Comparison of ENCODE assay signal across 12 cellular contexts in genomic region chr10:96835826-96836365, GRCh38. TPM values are rescaled to one million over a fixed set of nuclear protein-coding genes. Genes with fewer than 3 reads are reported as not detected.
A peak's percentile ranks its signal among the peaks of the same experiment; 100 is the strongest.
DNase-seq lines count a peak whose midpoint lies in the region; ATAC-seq, FAIRE-seq and TF ChIP-seq lines count a peak whose summit lies in the region.
"Had no signal": no experiment of that assay in that cellular context is flagged by ENCODE, and none has a peak within 500 bp of the region (broad histone marks: within the 10 kb centered on the region; RNA-seq: fewer than 3 reads in every experiment).

No MANE protein-coding gene starts in this region.

- TF ChIP-seq CTCF in heart right ventricle (IDR thresholded peaks at IDR 0.05) (no peak), activated B cell treated with CpG ODN at 0.5 μM for 24 hours (IDR thresholded peaks at IDR 0.05) (no peak), keratinocyte (optimal IDR thresholded peaks at IDR 0.05 in 1 of 3, IDR thresholded peaks at IDR 0.05 in 1 of 3, conservative IDR thresholded peaks at IDR 0.05 in 1 of 3; ENCODE audit: extremely low read depth in 1 of 3, insufficient read depth in 2 of 3, low read length in 3 of 3) (no peak), tibial nerve (IDR thresholded peaks at IDR 0.05) (no peak)

- ATAC-seq in heart right ventricle (no peak), Right ventricle myocardium superior (ENCODE audit: poor library complexity) (no peak), activated B cell treated with CpG ODN at 0.5 μM for 24 hours (ENCODE audit: low read depth) (no peak), GM21447 (IDR thresholded peaks at IDR 0.05; ENCODE audit: unreplicated experiment) (no peak)

- no peaks in the 10 kb centered on the region for H3K27me3 ChIP-seq in heart right ventricle
- H3K27me3 ChIP-seq in keratinocyte (ENCODE audit: control insufficient read depth, extremely low read depth, insufficient read depth, low read length), result no peaks in the 10 kb centered on the region
- no peaks in the 10 kb centered on the region for H3K27me3 ChIP-seq in tibial nerve

- H3K9me3 ChIP-seq in heart right ventricle, result no peaks in the 10 kb centered on the region
- H3K9me3 ChIP-seq in keratinocyte (ENCODE audit: control insufficient read depth, low read depth, low read length), result no peaks in the 10 kb centered on the region
- H3K9me3 ChIP-seq in tibial nerve, result no peaks in the 10 kb centered on the region

- H3K4me2 ChIP-seq in keratinocyte (ENCODE audit: control insufficient read depth, extremely low read depth, insufficient read depth, low read depth, low read length), result no peak overlapping the region

- no peak overlapping the region for H2AFZ ChIP-seq in keratinocyte (ENCODE audit: control insufficient read depth, low read length)

- TF ChIP-seq POLR2A in tibial nerve (IDR thresholded peaks at IDR 0.05), result no peak

- intact Hi-C loops in heart right ventricle (cut with DNase I), result loop anchor here in 5 of 10 donors (10.0 kb wide), 5 partner anchors 69 to 461 kb away; partner anchors contain the start of gene TM9SF3 (in 2 of the 5)
- intact Hi-C loops in Right ventricle myocardium superior (cut with DNase I), result loop anchor here (10.0 kb wide), 1 partner anchor 71 kb away; no protein-coding TSS in a partner anchor
- intact Hi-C loops in activated B cell treated with CpG ODN at 0.5 μM for 24 hours (cut with micrococcal nuclease), result loop anchor here (10.0 kb wide), 1 partner anchor 69 kb away; no protein-coding TSS in a partner anchor

- no peaks in the 10 kb centered on the region for H3K9me1 ChIP-seq in keratinocyte (ENCODE audit: control insufficient read depth, extremely low read depth, insufficient read depth, low read length)

- POLR2A ChIA-PET in activated B cell treated with CpG ODN at 0.5 μM for 24 hours (lab: Charles Lee), result no interaction called here

- dilution Hi-C loops in keratinocyte (cut with MboI; ENCODE audit: extremely low pct_ligation_motif_present, low sequenced_read_pairs), result no loop called here

- peak; percentile 13 for FAIRE-seq in keratinocyte (lab: Jason Lieb, UNC)

- no peak overlapping the region for H3K9ac ChIP-seq in keratinocyte (ENCODE audit: control insufficient read depth, extremely low read depth, insufficient read depth, low read length)

- TF ChIP-seq EP300 in tibial nerve (IDR thresholded peaks at IDR 0.05), result no peak

- peaks cover 79% of the 10 kb centered on the region for H3K4me1 Mint-ChIP-seq in activated B cell treated with CpG ODN at 0.5 μM for 24 hours

- H3K27ac ChIP-seq in heart right ventricle (peak overlapping the region in 6 of 10 donors; percentile 7 to 50 (median 32)), keratinocyte (ENCODE audit: control insufficient read depth, insufficient read depth, low read length) (no peak overlapping the region), tibial nerve (peak overlapping the region in 3 of 4 donors; percentile 3 to 34 (median 20))

- H3K27ac Mint-ChIP-seq in activated B cell treated with CpG ODN at 0.5 μM for 24 hours, result peak overlapping the region; percentile 84

- H3K36me3 ChIP-seq in heart right ventricle (no peaks in the 10 kb centered on the region), keratinocyte (ENCODE audit: control insufficient read depth in 2 of 2, extremely low read depth in 1 of 2, insufficient read depth in 2 of 2, low read length in 2 of 2) (no peaks in the 10 kb centered on the region), tibial nerve (peaks cover 0 to 5% (median 0%) of the 10 kb centered on the region in 3 donors)

- H4K20me1 ChIP-seq in keratinocyte (ENCODE audit: control insufficient read depth, extremely low read depth, insufficient read depth, low read length), result no peaks in the 10 kb centered on the region

- H3K36me3 Mint-ChIP-seq in activated B cell treated with CpG ODN at 0.5 μM for 24 hours (ENCODE audit: low read depth), result peaks cover 35% of the 10 kb centered on the region

- no peak for DNase-seq in heart right ventricle
- no peak for DNase-seq in Right ventricle myocardium superior
- no peak for DNase-seq in activated B cell treated with CpG ODN at 0.5 μM for 24 hours
- DNase-seq in keratinocyte (ENCODE audit: low read depth, low spot score), result no peak
- DNase-seq in tibial nerve (ENCODE audit: low spot score in 2 of 2), result no peak
- DNase-seq in iPS-NIHi7 (ENCODE audit: extremely low spot score), result no peak
- no peak for DNase-seq in ACHN
- DNase-seq: activated T-cell treated with anti-CD3 and anti-CD28 coated beads for 4 hours; NCI-H2029 treated with DMSO at 0.1 percent for 48 hours; stimulated activated CD4-positive, alpha-beta T cell treated with anti-CD3 and anti-CD28 coated beads, Interleukin-15, amount 100 ng/mL, for 24 hours had no signal

- in situ Hi-C loops in ACHN (cut with HindIII; ENCODE audit: low pct_ligation_motif_present, low pct_unique_long_range_greater_than_20kb, low sequenced_read_pairs), result no loop called here

- CTCF ChIA-PET in activated B cell treated with CpG ODN at 0.5 μM for 24 hours (lab: Charles Lee), result interaction anchor here (1.0 to 1.4 kb wide), 2 partner anchors 190 to 195 kb away, joined by 3 read pairs; no protein-coding TSS in a partner anchor

- H3K9me3 Mint-ChIP-seq in activated B cell treated with CpG ODN at 0.5 μM for 24 hours, result no peaks in the 10 kb centered on the region

- peaks cover 79% of the 10 kb centered on the region for H3K79me2 ChIP-seq in keratinocyte (ENCODE audit: control insufficient read depth, insufficient read depth, low read length)

- peak overlapping the region; percentile 63 for H3K4me3 Mint-ChIP-seq in activated B cell treated with CpG ODN at 0.5 μM for 24 hours

- peaks cover 6 to 83% (median 73%) of the 10 kb centered on the region in 9 donors for H3K4me1 ChIP-seq in heart right ventricle
- peaks cover 37% of the 10 kb centered on the region for H3K4me1 ChIP-seq in keratinocyte (ENCODE audit: control insufficient read depth, extremely low read depth, insufficient read depth, low read length)
- H3K4me1 ChIP-seq in tibial nerve, result peaks cover 0 to 72% (median 34%) of the 10 kb centered on the region in 4 donors

- H3K4me3 ChIP-seq in heart right ventricle, result peak overlapping the region in 1 of 10 donors; percentile 8
- no peak overlapping the region for H3K4me3 ChIP-seq in keratinocyte (ENCODE audit: control insufficient read depth in 2 of 3, extremely low read depth in 1 of 3, insufficient read depth in 2 of 3, low read depth in 1 of 3, low read length in 3 of 3)
- H3K4me3 ChIP-seq in tibial nerve, result no peak overlapping the region
- H3K4me3 ChIP-seq: lung had no signal

- 54 to 77% methylated on average over 1 of the region's 1 CpG for WGBS in heart right ventricle, 2 donors
- 61 to 62% methylated on average over 1 of the region's 1 CpG for WGBS in tibial nerve, 2 donors

- H3K27me3 Mint-ChIP-seq in activated B cell treated with CpG ODN at 0.5 μM for 24 hours, result no peaks in the 10 kb centered on the region

RNA-seq across cellular contexts. Expression of gene LCOR, which starts 3.8 kb away (rescaled TPM):
- total RNA-seq in heart right ventricle (10 to 100 TPM; 18.8 to 28.8 (median 24.3) TPM), Right ventricle myocardium superior (16.9 TPM), activated B cell treated with CpG ODN at 0.5 μM for 24 hours (42.8 and 54.9 TPM in 2 replicates), tibial nerve (10 to 100 TPM; 19.8 to 25.1 (median 21.7) TPM)
- polyA plus RNA-seq in heart right ventricle (1 to 10 TPM; 1.6 to 4.8 TPM), keratinocyte (6.7 to 11.4 TPM (median 10.7 TPM) in 3 replicates)
- 6.2 TPM for polyA plus RNA-seq in keratinocyte (2011; ENCODE audit: low read depth)
- 6.3 and 9.1 TPM in 2 replicates for polyA plus RNA-seq in keratinocyte (2011; cell fraction: cytosol; rRNA removed)
- 10.0 and 11.9 TPM in 2 replicates for polyA plus RNA-seq in keratinocyte (2011; cell fraction: nucleus; rRNA removed)
- polyA plus RNA-seq in keratinocyte (2012; ENCODE audit: low replicate concordance), result 6.0 and 8.3 TPM in 2 replicates
- 20.7 to 39.3 TPM (median 25.2 TPM) in 3 replicates for polyA minus RNA-seq in keratinocyte
- polyA minus RNA-seq in keratinocyte (2011; cell fraction: cytosol; rRNA and poly(A)+ RNA removed), result 17.3 TPM
- 29.9 and 48.5 TPM in 2 replicates for polyA minus RNA-seq in keratinocyte (2011; cell fraction: nucleus; rRNA and poly(A)+ RNA removed)
